19 cellular contexts compared by ENCODE assay signal in genomic region chr5:139733289-139733688, GRCh38.
A peak's percentile ranks its signal among the peaks of the same experiment; 100 is the strongest.
DNase-seq lines count a peak whose midpoint lies in the region; ATAC-seq and TF ChIP-seq lines count a peak whose summit lies in the region.
"Had no signal": no experiment of that assay in that cellular context is flagged by ENCODE, and none has a peak within 500 bp of the region (broad histone marks: within the 10 kb centered on the region; RNA-seq: fewer than 3 reads in every experiment).

No MANE protein-coding gene starts in this region.

- H3K27ac Mint-ChIP-seq in brain: peak overlapping the region; percentile 73 to 96 (median 90)
- peak overlapping the region; percentile 42 for H3K27ac Mint-ChIP-seq in stimulated activated naive B cell treated with anti-CD40 and anti-IgM and Interleukin-4, amounts not matched to agents 10 μg/mL and 1 μg/mL and 100 μg/mL, for 72 hours
- H3K27ac Mint-ChIP-seq: activated CD8-positive, alpha-beta T cell treated with anti-CD3 and anti-CD28 coated beads for 36 hours; dendritic cell treated with granulocyte-macrophage colony-stimulating factor and Interleukin-4, amounts not matched to agents 40 ng/mL and 50 ng/mL, for 4 days; stimulated activated naive CD8-positive, alpha-beta T cell treated with anti-CD3 and anti-CD28 coated beads, Interleukin-15, Interleukin-2, amounts not matched to agents 100 ng/mL and 50 ng/mL, for 24 hours had no signal

- no peaks in the 10 kb centered on the region for H4K20me1 ChIP-seq in HCT116 (ENCODE audit: insufficient read depth)

- H3K27ac ChIP-seq in HCT116 (ENCODE audit: low read depth, low read length) (peak overlapping the region; percentile 20; the same call in 1 of the 2 replicates), mesodermal cell (ENCODE audit: low read depth, low read length, severe bottlenecking) (peak overlapping the region; percentile 86), aorta (ENCODE audit: low read depth in 1 of 2, low read length in 2 of 2) (no peak overlapping the region)
- H3K27ac ChIP-seq: left lung had no signal

- DNase-seq in HCT116 (ENCODE audit: low read depth, low spot score) (no peak), aorta (no peak)
- DNase-seq in stimulated activated naive B cell treated with anti-CD40 and anti-IgM and Interleukin-4, amounts not matched to agents 10 μg/mL and 1 μg/mL and 100 μg/mL, for 72 hours: no peak
- DNase-seq: activated CD4-positive, CD25-positive, alpha-beta regulatory T cell treated with anti-CD3 and anti-CD28 coated beads, Interleukin-2, amount 50 U/mL, for 72 hours; activated CD8-positive, alpha-beta T cell treated with anti-CD3 and anti-CD28 coated beads for 36 hours; activated gamma-delta T cell treated with Interleukin-2 at 50 U/mL for 16 hours; activated T-cell treated with anti-CD3 and anti-CD28 coated beads for 4 hours; KBM-7; left lung; NCI-H1436; NCI-H524 treated with DMSO at 0.1 percent for 48 hours; stimulated activated CD4-positive, alpha-beta T cell treated with anti-CD3 and anti-CD28 coated beads, Interleukin-4, amount 100 ng/mL, for 1 hour; T1000 had no signal

- peaks cover 0 to 5% (median 0%) of the 10 kb centered on the region in 5 experiments for H3K9me3 Mint-ChIP-seq in brain
- no peaks in the 10 kb centered on the region for H3K9me3 Mint-ChIP-seq in stimulated activated naive B cell treated with anti-CD40 and anti-IgM and Interleukin-4, amounts not matched to agents 10 μg/mL and 1 μg/mL and 100 μg/mL, for 72 hours
- H3K9me3 Mint-ChIP-seq: activated CD8-positive, alpha-beta T cell treated with anti-CD3 and anti-CD28 coated beads for 36 hours; dendritic cell treated with granulocyte-macrophage colony-stimulating factor and Interleukin-4, amounts not matched to agents 40 ng/mL and 50 ng/mL, for 4 days; stimulated activated naive CD8-positive, alpha-beta T cell treated with anti-CD3 and anti-CD28 coated beads, Interleukin-15, Interleukin-2, amounts not matched to agents 100 ng/mL and 50 ng/mL, for 24 hours had no signal

- POLR2A ChIA-PET in HCT116 (lab: Charles Lee): no interaction called here

- no peaks in the 10 kb centered on the region for H3K79me2 ChIP-seq in HCT116 (ENCODE audit: insufficient read depth, low read length)

- no peak for TF ChIP-seq POLR2A in HCT116 (IDR thresholded peaks at IDR 0.05; ENCODE audit: borderline replicate concordance, extremely low read depth, insufficient read depth, insufficient read length)

- H3K9me3 ChIP-seq in HCT116 (ENCODE audit: control insufficient read depth in 1 of 2, insufficient read depth in 1 of 2, low read depth in 1 of 2, low read length in 2 of 2) (no peaks in the 10 kb centered on the region), mesodermal cell (ENCODE audit: control insufficient read depth, low read length) (no peaks in the 10 kb centered on the region), aorta (ENCODE audit: control insufficient read depth, low read length) (no peaks in the 10 kb centered on the region)
- H3K9me3 ChIP-seq: left lung had no signal

- H3K9ac ChIP-seq in HCT116 (ENCODE audit: low read length): no peak overlapping the region

- H3K27me3 ChIP-seq in HCT116 (ENCODE audit: insufficient read depth, low read length) (no peaks in the 10 kb centered on the region), aorta (ENCODE audit: control insufficient read depth in 1 of 2, insufficient read depth in 2 of 2, low read length in 1 of 2) (no peaks in the 10 kb centered on the region)
- H3K27me3 ChIP-seq: left lung had no signal

- H3K9me2 ChIP-seq in HCT116 (ENCODE audit: insufficient read depth): no peaks in the 10 kb centered on the region

- TF ChIP-seq CTCF in HCT116 (IDR thresholded peaks at IDR 0.05 in 2 of 3, conservative IDR thresholded peaks at IDR 0.05 in 1 of 3; ENCODE audit: borderline replicate concordance in 1 of 3, insufficient read depth in 1 of 3, low read depth in 2 of 3, low read length in 2 of 3) (no peak), brain (conservative IDR thresholded peaks at IDR 0.05) (no peak)

- H3K27me3 Mint-ChIP-seq in brain: peaks cover 3% of the 10 kb centered on the region
- no peaks in the 10 kb centered on the region for H3K27me3 Mint-ChIP-seq in stimulated activated naive B cell treated with anti-CD40 and anti-IgM and Interleukin-4, amounts not matched to agents 10 μg/mL and 1 μg/mL and 100 μg/mL, for 72 hours
- H3K27me3 Mint-ChIP-seq: activated CD8-positive, alpha-beta T cell treated with anti-CD3 and anti-CD28 coated beads for 36 hours; stimulated activated naive CD8-positive, alpha-beta T cell treated with anti-CD3 and anti-CD28 coated beads, Interleukin-15, Interleukin-2, amounts not matched to agents 100 ng/mL and 50 ng/mL, for 24 hours had no signal

- no peak overlapping the region for H3K4me3 Mint-ChIP-seq in brain
- H3K4me3 Mint-ChIP-seq in stimulated activated naive B cell treated with anti-CD40 and anti-IgM and Interleukin-4, amounts not matched to agents 10 μg/mL and 1 μg/mL and 100 μg/mL, for 72 hours: no peak overlapping the region
- H3K4me3 Mint-ChIP-seq: activated CD8-positive, alpha-beta T cell treated with anti-CD3 and anti-CD28 coated beads for 36 hours; dendritic cell treated with granulocyte-macrophage colony-stimulating factor and Interleukin-4, amounts not matched to agents 40 ng/mL and 50 ng/mL, for 4 days; stimulated activated naive CD8-positive, alpha-beta T cell treated with anti-CD3 and anti-CD28 coated beads, Interleukin-15, Interleukin-2, amounts not matched to agents 100 ng/mL and 50 ng/mL, for 24 hours had no signal

- no peak overlapping the region for H3K4me3 ChIP-seq in HCT116 (replicated peaks in 1 of 2; ENCODE audit: low read depth in 1 of 2, low read length in 2 of 2)
- no peak overlapping the region for H3K4me3 ChIP-seq in mesodermal cell (ENCODE audit: extremely low read depth, insufficient read depth, low read length, poor library complexity, severe bottlenecking)
- H3K4me3 ChIP-seq in aorta (ENCODE audit: low read length in 2 of 2): no peak overlapping the region
- H3K4me3 ChIP-seq: left lung had no signal

- no peak overlapping the region for H2AFZ ChIP-seq in HCT116 (ENCODE audit: low read depth, low read length, poor library complexity, severe bottlenecking)

- H3K4me2 ChIP-seq in HCT116 (ENCODE audit: low read length): no peak overlapping the region

- CTCF ChIA-PET in HCT116 (lab: Charles Lee): no interaction called here

- H3K36me3 ChIP-seq in HCT116 (ENCODE audit: control insufficient read depth in 1 of 2, insufficient read depth in 2 of 2, low read length in 2 of 2) (no peaks in the 10 kb centered on the region), mesodermal cell (ENCODE audit: control insufficient read depth, insufficient read depth, low read length) (no peaks in the 10 kb centered on the region), aorta (ENCODE audit: control insufficient read depth in 1 of 2, insufficient read depth in 2 of 2, low read length in 1 of 2) (no peaks in the 10 kb centered on the region)
- H3K36me3 ChIP-seq: left lung had no signal

- RAD21 ChIA-PET in HCT116 (lab: Charles Lee; ENCODE audit: low non-redundant PET in 1 of 2, low total read pairs in 2 of 2, uncharacterized antibody in 2 of 2, unreplicated experiment in 2 of 2): no interaction called here

- peaks cover 33% of the 10 kb centered on the region for H3K4me1 Mint-ChIP-seq in brain
- peaks cover 0 to 4% of the 10 kb centered on the region in 2 donors for H3K4me1 Mint-ChIP-seq in stimulated activated naive B cell treated with anti-CD40 and anti-IgM and Interleukin-4, amounts not matched to agents 10 μg/mL and 1 μg/mL and 100 μg/mL, for 72 hours

- no peak for TF ChIP-seq RAD21 in HCT116 (IDR thresholded peaks at IDR 0.05; ENCODE audit: low read depth)

- WGBS in mesodermal cell (ENCODE audit: insufficient coverage in 2 of 2), 2 experiments: 96 to 97% methylated on average over 4 of the region's 4 CpGs
- 95 to 96% methylated on average over 4 of the region's 4 CpGs for WGBS in aorta, 2 donors

- ATAC-seq in HCT116 (0 out of 2 replicates have a peak, but pooled peaks have one; percentile 8), GM19463 (IDR thresholded peaks at IDR 0.05; ENCODE audit: unreplicated experiment) (no peak), aorta (ENCODE audit: low FRiP score) (no peak), HG02588 (IDR thresholded peaks at IDR 0.05; ENCODE audit: unreplicated experiment) (no peak)
- no peak for ATAC-seq in stimulated activated naive B cell treated with anti-CD40 and anti-IgM and Interleukin-4, amounts not matched to agents 10 μg/mL and 1 μg/mL and 100 μg/mL, for 72 hours (replicated peaks)
- ATAC-seq: activated CD8-positive, alpha-beta T cell treated with anti-CD3 and anti-CD28 coated beads for 36 hours had no signal

- no TSS peak for BruUV-seq in HCT116 (replicated peaks; lab: Mats Ljungman, UMichigan)

- intact Hi-C loops in HCT116 (cut with micrococcal nuclease) (no loop called here), aorta (cut with DNase I) (no loop called here)

- peaks cover 8 to 12% of the 10 kb centered on the region in 2 experiments; a peak in 3 of 4 replicates for H3K4me1 ChIP-seq in HCT116 (ENCODE audit: control insufficient read depth in 1 of 2, insufficient read depth in 2 of 2, low read length in 2 of 2)
- H3K4me1 ChIP-seq in mesodermal cell (ENCODE audit: control insufficient read depth, insufficient read depth, low read length, poor library complexity, severe bottlenecking): peaks cover 20% of the 10 kb centered on the region
- H3K4me1 ChIP-seq in aorta (ENCODE audit: control insufficient read depth in 1 of 2, insufficient read depth in 2 of 2, low read length in 2 of 2): no peaks in the 10 kb centered on the region
- H3K4me1 ChIP-seq: left lung had no signal

- H3K36me3 Mint-ChIP-seq in brain: no peaks in the 10 kb centered on the region
- no peaks in the 10 kb centered on the region for H3K36me3 Mint-ChIP-seq in stimulated activated naive B cell treated with anti-CD40 and anti-IgM and Interleukin-4, amounts not matched to agents 10 μg/mL and 1 μg/mL and 100 μg/mL, for 72 hours

TF ChIP-seq in HCT116, 20 proteins besides CTCF, POLR2A, EP300 and RAD21 (continues in another document):
- no peak for TF ChIP-seq SIN3A (IDR thresholded peaks at IDR 0.05; ENCODE audit: low read depth)
- no peak for TF ChIP-seq ZNF274 (IDR thresholded peaks at IDR 0.05; ENCODE audit: low read depth, low read length)
- TF ChIP-seq JUND (IDR thresholded peaks at IDR 0.05): no peak
- no peak for TF ChIP-seq ZFX (IDR thresholded peaks at IDR 0.05)
- TF ChIP-seq FOSL1 (IDR thresholded peaks at IDR 0.05; ENCODE audit: low read depth): no peak
- TF ChIP-seq ATF3 (IDR thresholded peaks at IDR 0.05): no peak
- no peak for TF ChIP-seq YY1 (IDR thresholded peaks at IDR 0.05; ENCODE audit: extremely low read depth, insufficient replicate concordance, low read depth, low read length)
- no peak for TF ChIP-seq MAX (IDR thresholded peaks at IDR 0.05)

Comparison
In these comparisons a context has a peak if more than half of its experiments do, and no peak if none do; other contexts are left out.
1. H3K27ac ChIP-seq: peak in HCT116 (single experiment) and mesodermal cell (single experiment); none in aorta (0 of 2).